8 cellular contexts compared by ENCODE assay signal in the genomic region with DNA sequence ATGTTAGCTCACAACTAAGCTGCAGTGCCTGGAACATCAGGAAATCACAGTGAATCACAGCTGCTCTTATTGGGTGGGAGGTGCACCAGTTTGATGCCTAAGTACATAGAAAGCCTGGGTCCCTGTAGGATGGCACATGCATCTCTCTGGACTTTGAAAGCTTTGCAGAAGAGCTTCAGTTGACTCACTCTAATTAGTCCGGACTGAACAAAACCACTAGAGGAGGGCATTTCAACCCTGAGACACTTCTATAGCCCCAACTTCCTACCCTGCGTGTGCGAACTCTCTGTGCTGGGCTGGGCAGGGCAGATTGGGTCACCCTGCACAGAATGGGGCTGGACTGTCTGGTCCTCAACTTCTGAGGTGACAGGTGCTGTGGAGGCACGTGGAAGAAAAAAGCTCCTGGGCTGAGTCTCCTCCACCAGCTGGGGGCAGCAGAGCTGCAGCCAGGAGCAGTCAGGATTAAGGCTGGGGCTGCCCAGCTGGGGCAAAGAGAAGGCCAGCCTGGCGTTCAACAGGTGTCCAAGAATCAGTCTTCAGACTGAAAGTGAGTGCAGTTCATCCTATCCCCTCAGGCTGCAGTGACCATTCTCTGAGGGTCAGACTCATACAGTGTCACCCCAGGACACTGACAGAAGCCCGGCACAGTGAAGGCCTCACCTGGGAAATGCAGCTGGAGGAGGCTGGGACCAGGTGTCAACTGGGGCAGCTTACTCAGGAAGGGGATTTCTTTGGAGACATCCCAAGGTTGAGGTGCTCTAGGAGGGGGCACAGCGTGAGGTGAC. TPM values are rescaled to one million over a fixed set of nuclear protein-coding genes. Genes with fewer than 3 reads are reported as not detected.
DNase-seq lines count a peak whose midpoint lies in the region; ATAC-seq and TF ChIP-seq lines count a peak whose summit lies in the region.

No MANE protein-coding gene starts in this region.

- no peak overlapping the region for H3K4me2 ChIP-seq in smooth muscle cell

- H3K4me3 Mint-ChIP-seq in activated T-helper 1 cell treated with anti-CD3 and anti-CD28 coated beads, Interleukin-12 subunit alpha, Interleukin-12 subunit beta, Interleukin-2, Interleukin-4 antibody, amounts not matched to agents 30 ng/mL and 10 ng/mL and 1 ng/mL, durations not matched to agents 14 hours and 24 hours and 36 hours: no peak overlapping the region

- WGBS in smooth muscle cell (ENCODE audit: low lambda C conversion rate): 47% methylated on average over 7 of the region's 7 CpGs

- no peak overlapping the region for H2AFZ ChIP-seq in smooth muscle cell (ENCODE audit: low read depth)

- no peaks in the 10 kb centered on the region for H3K79me2 ChIP-seq in smooth muscle cell (ENCODE audit: low read depth)

- no peaks in the 10 kb centered on the region for H3K4me1 ChIP-seq in RWPE2 (ENCODE audit: insufficient read depth, poor library complexity, severe bottlenecking)
- H3K4me1 ChIP-seq in smooth muscle cell (ENCODE audit: low read depth): no peaks in the 10 kb centered on the region

- H3K27me3 Mint-ChIP-seq in activated T-helper 1 cell treated with anti-CD3 and anti-CD28 coated beads, Interleukin-12 subunit alpha, Interleukin-12 subunit beta, Interleukin-2, Interleukin-4 antibody, amounts not matched to agents 30 ng/mL and 10 ng/mL and 1 ng/mL, durations not matched to agents 14 hours and 24 hours and 36 hours (ENCODE audit: insufficient read depth): peaks cover 10% of the 10 kb centered on the region

- DNase-seq in AG10803 (ENCODE audit: low read depth) (peak; percentile 9), GM12865 (ENCODE audit: low read depth) (peak; percentile 41), RWPE2 (ENCODE audit: low spot score) (no peak), fibroblast of mammary gland (ENCODE audit: low read depth) (peak; percentile 42), smooth muscle cell (lab: John Stamatoyannopoulos, UW; ENCODE audit: unreplicated experiment) (no peak), activated gamma-delta T cell (lab: John Stamatoyannopoulos, UW) (no peak)
- DNase-seq in activated T-helper 1 cell treated with anti-CD3 and anti-CD28 coated beads, Interleukin-12 subunit alpha, Interleukin-12 subunit beta, Interleukin-2, Interleukin-4 antibody, amounts not matched to agents 30 ng/mL and 10 ng/mL and 1 ng/mL, durations not matched to agents 14 hours and 24 hours and 36 hours (ENCODE audit: low spot score): no peak

- no peak overlapping the region for H3K9ac ChIP-seq in smooth muscle cell (ENCODE audit: low read depth)

- H3K9me3 Mint-ChIP-seq in activated T-helper 1 cell treated with anti-CD3 and anti-CD28 coated beads, Interleukin-12 subunit alpha, Interleukin-12 subunit beta, Interleukin-2, Interleukin-4 antibody, amounts not matched to agents 30 ng/mL and 10 ng/mL and 1 ng/mL, durations not matched to agents 14 hours and 24 hours and 36 hours: no peaks in the 10 kb centered on the region

- H3K9me3 ChIP-seq in RWPE2 (ENCODE audit: severe bottlenecking): peaks cover 4% of the 10 kb centered on the region
- H3K9me3 ChIP-seq in smooth muscle cell (replicated peaks; ENCODE audit: low read depth): no peaks in the 10 kb centered on the region

- no peaks in the 10 kb centered on the region for H3K36me3 Mint-ChIP-seq in activated T-helper 1 cell treated with anti-CD3 and anti-CD28 coated beads, Interleukin-12 subunit alpha, Interleukin-12 subunit beta, Interleukin-2, Interleukin-4 antibody, amounts not matched to agents 30 ng/mL and 10 ng/mL and 1 ng/mL, durations not matched to agents 14 hours and 24 hours and 36 hours (ENCODE audit: low read depth)

- no peaks in the 10 kb centered on the region for H3K36me3 ChIP-seq in RWPE2 (ENCODE audit: low read depth)
- H3K36me3 ChIP-seq in smooth muscle cell (ENCODE audit: low read depth): no peaks in the 10 kb centered on the region

- peak; percentile 59 for TF ChIP-seq CTCF in AG10803 (conservative IDR thresholded peaks at IDR 0.05; ENCODE audit: low read length)
- peak; percentile 57 for TF ChIP-seq CTCF in GM12865 (IDR thresholded peaks at IDR 0.05; ENCODE audit: insufficient read depth, low read depth, low read length, missing control alignments)
- TF ChIP-seq CTCF in RWPE2 (IDR thresholded peaks at IDR 0.05; ENCODE audit: poor library complexity, severe bottlenecking): peak; percentile 32
- peak; percentile 81 for TF ChIP-seq CTCF in fibroblast of mammary gland (conservative IDR thresholded peaks at IDR 0.05; ENCODE audit: control insufficient read depth, insufficient read depth, low read depth, low read length)
- peak; percentile 45 for TF ChIP-seq CTCF in smooth muscle cell (IDR thresholded peaks at IDR 0.05; ENCODE audit: borderline replicate concordance, insufficient read depth, poor library complexity, severe bottlenecking)

- intact Hi-C loops in activated T-helper 1 cell treated with anti-CD3 and anti-CD28 coated beads, Interleukin-12 subunit alpha, Interleukin-12 subunit beta, Interleukin-2, Interleukin-4 antibody, amounts not matched to agents 30 ng/mL and 10 ng/mL and 1 ng/mL, durations not matched to agents 14 hours and 24 hours and 36 hours (cut with micrococcal nuclease): no loop called here

- H3K27ac Mint-ChIP-seq in activated T-helper 1 cell treated with anti-CD3 and anti-CD28 coated beads, Interleukin-12 subunit alpha, Interleukin-12 subunit beta, Interleukin-2, Interleukin-4 antibody, amounts not matched to agents 30 ng/mL and 10 ng/mL and 1 ng/mL, durations not matched to agents 14 hours and 24 hours and 36 hours: no peak overlapping the region

- ATAC-seq in RWPE2 (ENCODE audit: low read depth) (no peak), HG03521 (IDR thresholded peaks at IDR 0.05; ENCODE audit: unreplicated experiment) (no peak)

- H3K27ac ChIP-seq in RWPE2 (ENCODE audit: poor library complexity, severe bottlenecking) (no peak overlapping the region), smooth muscle cell (ENCODE audit: low read depth) (no peak overlapping the region)

- H3F3A ChIP-seq in smooth muscle cell (ENCODE audit: low read depth): no peaks in the 10 kb centered on the region

- H3K4me3 ChIP-seq in AG10803 (ENCODE audit: low read length): no peak overlapping the region
- H3K4me3 ChIP-seq in GM12865 (ENCODE audit: low read depth, low read length): no peak overlapping the region
- H3K4me3 ChIP-seq in RWPE2 (ENCODE audit: severe bottlenecking): no peak overlapping the region
- H3K4me3 ChIP-seq in fibroblast of mammary gland (ENCODE audit: control insufficient read depth, low read depth, low read length): no peak overlapping the region
- H3K4me3 ChIP-seq in smooth muscle cell: no peak overlapping the region

- H3K27me3 ChIP-seq in RWPE2 (ENCODE audit: insufficient read depth, poor library complexity, severe bottlenecking) (peaks cover 2% of the 10 kb centered on the region), smooth muscle cell (ENCODE audit: low read depth) (peaks cover 29% of the 10 kb centered on the region)

- no peaks in the 10 kb centered on the region for H4K20me1 ChIP-seq in smooth muscle cell (ENCODE audit: low read depth)

- no peaks in the 10 kb centered on the region for H3K4me1 Mint-ChIP-seq in activated T-helper 1 cell treated with anti-CD3 and anti-CD28 coated beads, Interleukin-12 subunit alpha, Interleukin-12 subunit beta, Interleukin-2, Interleukin-4 antibody, amounts not matched to agents 30 ng/mL and 10 ng/mL and 1 ng/mL, durations not matched to agents 14 hours and 24 hours and 36 hours (ENCODE audit: low read depth)

RNA-seq across cellular contexts. Expression of a gene that starts 22.1 kb away (rescaled TPM):
- total RNA-seq in smooth muscle cell: not detected in 2 replicates
- not detected in 2 replicates for polyA plus RNA-seq in smooth muscle cell
- total RNA-seq in activated T-helper 1 cell treated with anti-CD3 and anti-CD28 coated beads, Interleukin-12 subunit alpha, Interleukin-12 subunit beta, Interleukin-2, Interleukin-4 antibody, amounts not matched to agents 30 ng/mL and 10 ng/mL and 1 ng/mL, durations not matched to agents 14 hours and 24 hours and 36 hours: not detected in 2 replicates

Comparison
In these comparisons a context has a peak if more than half of its experiments do, and no peak if none do; other contexts are left out.
1. DNase-seq: peak in AG10803 (single experiment), GM12865 (single experiment) and fibroblast of mammary gland (single experiment); none in RWPE2 (single experiment), smooth muscle cell (single experiment), activated gamma-delta T cell (single experiment) and activated T-helper 1 cell treated with anti-CD3 and anti-CD28 coated beads, Interleukin-12 subunit alpha, Interleukin-12 subunit beta, Interleukin-2, Interleukin-4 antibody, amounts not matched to agents 30 ng/mL and 10 ng/mL and 1 ng/mL, durations not matched to agents 14 hours and 24 hours and 36 hours (single experiment).
2. Peak in every context shown above with its lines, with median percentiles within 50 percentile points of each other: CTCF ChIP-seq.